ENCODE assay signal across 16 cellular contexts in the genomic region with DNA sequence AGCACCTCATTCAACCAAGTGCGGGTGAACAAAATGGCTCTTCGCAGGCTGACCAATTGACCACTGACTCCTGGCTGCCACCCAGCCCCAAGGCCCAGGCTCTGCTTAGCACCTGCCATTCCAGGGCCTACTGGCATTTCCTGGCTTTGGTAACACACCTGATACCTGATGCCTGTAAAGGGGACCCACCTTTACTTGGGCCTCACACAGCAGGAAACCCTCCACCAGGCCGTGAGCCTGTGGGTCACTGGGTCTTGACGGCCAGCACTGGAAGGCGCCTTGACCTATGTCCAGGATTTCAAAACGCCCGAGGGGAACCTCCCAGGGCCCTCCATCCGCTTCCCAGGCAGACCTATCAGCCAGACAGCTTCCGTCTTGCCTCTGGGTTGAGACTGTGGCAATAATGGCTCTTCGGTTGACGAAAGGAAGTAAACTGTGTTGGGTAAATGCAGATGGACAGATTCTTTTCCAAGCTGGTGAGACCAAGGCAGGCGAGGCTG. TPM values are rescaled to one million over a fixed set of nuclear protein-coding genes. Genes with fewer than 3 reads are reported as not detected.
DNase-seq lines count a peak whose midpoint lies in the region; ATAC-seq and TF ChIP-seq lines count a peak whose summit lies in the region.
"Had no signal": no experiment of that assay in that cellular context is flagged by ENCODE, and none has a peak within 500 bp of the region (broad histone marks: within the 10 kb centered on the region; RNA-seq: fewer than 3 reads in every experiment).

No MANE protein-coding gene starts in this region.

- POLR2A ChIA-PET in Panc1 (lab: Charles Lee), result no interaction called here

- no peaks in the 10 kb centered on the region for H3K27me3 Mint-ChIP-seq in stimulated activated memory B cell treated with anti-CD40 and anti-IgM and Interleukin-4, amounts not matched to agents 10 μg/mL and 1 μg/mL and 100 μg/mL, for 72 hours
- H3K27me3 Mint-ChIP-seq: memory B cell had no signal

- intact Hi-C loops in Panc1 (cut with micrococcal nuclease; ENCODE audit: unreplicated experiment), result no loop called here
- intact Hi-C loops in left lung (cut with DNase I), result no loop called here

- H3K27ac Mint-ChIP-seq in stimulated activated effector memory CD8-positive, alpha-beta T cell treated with anti-CD3 and anti-CD28 coated beads, Interleukin-12 subunit alpha, Interleukin-12 subunit beta, amount 100 ng/mL, for 72 hours, result peak overlapping the region; percentile 80
- no peak overlapping the region for H3K27ac Mint-ChIP-seq in stimulated activated memory B cell treated with anti-CD40 and anti-IgM and Interleukin-4, amounts not matched to agents 10 μg/mL and 1 μg/mL and 100 μg/mL, for 72 hours
- H3K27ac Mint-ChIP-seq: memory B cell had no signal

- CTCF ChIA-PET in Panc1 (lab: Charles Lee), result no interaction called here

- no peaks in the 10 kb centered on the region for H3K9me3 Mint-ChIP-seq in stimulated activated effector memory CD8-positive, alpha-beta T cell treated with anti-CD3 and anti-CD28 coated beads, Interleukin-12 subunit alpha, Interleukin-12 subunit beta, amount 100 ng/mL, for 72 hours
- H3K9me3 Mint-ChIP-seq in stimulated activated memory B cell treated with anti-CD40 and anti-IgM and Interleukin-4, amounts not matched to agents 10 μg/mL and 1 μg/mL and 100 μg/mL, for 72 hours, result no peaks in the 10 kb centered on the region
- H3K9me3 Mint-ChIP-seq: memory B cell had no signal

- H3K9me3 ChIP-seq in Panc1 (ENCODE audit: control insufficient read depth, insufficient read depth, low read depth, low read length), result no peaks in the 10 kb centered on the region
- no peaks in the 10 kb centered on the region for H3K9me3 ChIP-seq in left lung
- H3K9me3 ChIP-seq: BE2C, sigmoid colon, testis had no signal

- peak overlapping the region; percentile 67 for H3K27ac ChIP-seq in HL-60 (replicated peaks)
- no peak overlapping the region for H3K27ac ChIP-seq in Panc1 (ENCODE audit: low read length)
- peak overlapping the region in 1 of 2 donors; percentile 57 for H3K27ac ChIP-seq in left lung
- H3K27ac ChIP-seq: testis had no signal

- H3K4me1 Mint-ChIP-seq in stimulated activated effector memory CD8-positive, alpha-beta T cell treated with anti-CD3 and anti-CD28 coated beads, Interleukin-12 subunit alpha, Interleukin-12 subunit beta, amount 100 ng/mL, for 72 hours, result no peaks in the 10 kb centered on the region
- H3K4me1 Mint-ChIP-seq in stimulated activated memory B cell treated with anti-CD40 and anti-IgM and Interleukin-4, amounts not matched to agents 10 μg/mL and 1 μg/mL and 100 μg/mL, for 72 hours, result no peaks in the 10 kb centered on the region
- H3K4me1 Mint-ChIP-seq: memory B cell had no signal

- H3K4me3 ChIP-seq in HL-60 (replicated peaks; ENCODE audit: insufficient read depth, low read length) (no peak overlapping the region), Panc1 (ENCODE audit: low read depth in 2 of 2, low read length in 2 of 2) (no peak overlapping the region), left lung (no peak overlapping the region)
- H3K4me3 ChIP-seq: coronary artery, sigmoid colon, testis had no signal

- no peaks in the 10 kb centered on the region for H3K36me3 ChIP-seq in Panc1 (ENCODE audit: control insufficient read depth, insufficient read depth, low read length)
- peaks cover 0 to 63% of the 10 kb centered on the region in 2 donors for H3K36me3 ChIP-seq in left lung

- H3K4me1 ChIP-seq in Panc1 (ENCODE audit: control insufficient read depth, insufficient read depth, low read length) (no peaks in the 10 kb centered on the region), left lung (peaks cover 2 to 18% of the 10 kb centered on the region in 2 donors)
- H3K4me1 ChIP-seq: BE2C, testis had no signal

- no TSS peak for BruUV-seq in Panc1 (replicated peaks; lab: Mats Ljungman, UMichigan)

- peak in 1 of 2 experiments; percentile 80 for DNase-seq in HL-60 (ENCODE audit: low read depth in 1 of 2, low spot score in 1 of 2)
- no peak for DNase-seq in Panc1 (ENCODE audit: low read depth, low spot score)
- no peak for DNase-seq in left lung
- no peak for DNase-seq in stimulated activated effector memory CD8-positive, alpha-beta T cell treated with anti-CD3 and anti-CD28 coated beads, Interleukin-12 subunit alpha, Interleukin-12 subunit beta, amount 100 ng/mL, for 72 hours (ENCODE audit: low spot score in 2 of 2)
- no peak for DNase-seq in amniotic stem cell (lab: John Stamatoyannopoulos, UW)
- no peak for DNase-seq in AG08395 (ENCODE audit: low spot score)
- DNase-seq: activated effector memory CD4-positive, alpha-beta T cell treated with Interleukin-2 at 50 U/mL for 16 hours; BE2C; GDM1; NCI-H187; NCI-H446 treated with DMSO at 0.1 percent for 48 hours; sigmoid colon; testis had no signal

- peaks cover 65% of the 10 kb centered on the region for H3K36me3 Mint-ChIP-seq in stimulated activated effector memory CD8-positive, alpha-beta T cell treated with anti-CD3 and anti-CD28 coated beads, Interleukin-12 subunit alpha, Interleukin-12 subunit beta, amount 100 ng/mL, for 72 hours
- peaks cover 27% of the 10 kb centered on the region for H3K36me3 Mint-ChIP-seq in stimulated activated memory B cell treated with anti-CD40 and anti-IgM and Interleukin-4, amounts not matched to agents 10 μg/mL and 1 μg/mL and 100 μg/mL, for 72 hours

- H3K4me3 Mint-ChIP-seq in stimulated activated effector memory CD8-positive, alpha-beta T cell treated with anti-CD3 and anti-CD28 coated beads, Interleukin-12 subunit alpha, Interleukin-12 subunit beta, amount 100 ng/mL, for 72 hours, result no peak overlapping the region
- H3K4me3 Mint-ChIP-seq in stimulated activated memory B cell treated with anti-CD40 and anti-IgM and Interleukin-4, amounts not matched to agents 10 μg/mL and 1 μg/mL and 100 μg/mL, for 72 hours, result no peak overlapping the region
- H3K4me3 Mint-ChIP-seq: memory B cell had no signal

- TF ChIP-seq CTCF in HL-60 (IDR thresholded peaks at IDR 0.05; ENCODE audit: insufficient read depth, low read length), result no peak
- TF ChIP-seq CTCF in Panc1 (IDR thresholded peaks at IDR 0.05), result no peak
- TF ChIP-seq CTCF in left lung (IDR thresholded peaks at IDR 0.05), result no peak

- H3K27me3 ChIP-seq in HL-60 (ENCODE audit: insufficient read depth, poor library complexity, severe bottlenecking), result no peaks in the 10 kb centered on the region
- H3K27me3 ChIP-seq in Panc1 (ENCODE audit: control insufficient read depth, insufficient read depth, low read length), result no peaks in the 10 kb centered on the region
- H3K27me3 ChIP-seq in left lung, result no peaks in the 10 kb centered on the region
- H3K27me3 ChIP-seq: BE2C, sigmoid colon, testis had no signal

- in situ Hi-C loops in Panc1 (cut with HindIII; ENCODE audit: low pct_unique_long_range_greater_than_20kb, low sequenced_read_pairs), result no loop called here

- ATAC-seq in Panc1 (0 out of 2 replicates have a peak, but pooled peaks have one; percentile 20), left lung (peak; percentile 40)
- no peak for ATAC-seq in stimulated activated effector memory CD8-positive, alpha-beta T cell treated with anti-CD3 and anti-CD28 coated beads, Interleukin-12 subunit alpha, Interleukin-12 subunit beta, amount 100 ng/mL, for 72 hours
- ATAC-seq in stimulated activated memory B cell treated with anti-CD40 and anti-IgM and Interleukin-4, amounts not matched to agents 10 μg/mL and 1 μg/mL and 100 μg/mL, for 72 hours, result no peak

RNA-seq across cellular contexts. Expression of gene TMEM184B, which starts 16.8 kb away (rescaled TPM):
- total RNA-seq in Panc1 (2021; ENCODE audit: unreplicated experiment), result 54.2 TPM
- 60.0 TPM for polyA plus RNA-seq in Panc1 (2012; ENCODE audit: insufficient read length)
- total RNA-seq in left lung, result 10 to 100 TPM; 84.5 to 98.3 TPM

RNA-seq across cellular contexts. Expression of gene CSNK1E, which starts 27.6 kb away (rescaled TPM):
- 115 TPM for total RNA-seq in Panc1 (2021; ENCODE audit: unreplicated experiment)
- 141 TPM for polyA plus RNA-seq in Panc1 (2012; ENCODE audit: insufficient read length)
- total RNA-seq in left lung, result 100 to 1,000 TPM in 1 of 2 donors, 10 to 100 TPM in 1; 95.3 to 123 TPM

Comparison
In these comparisons a context has a peak if more than half of its experiments do, and no peak if none do; other contexts are left out.
1. ATAC-seq: peak in Panc1 (single experiment) and left lung (single experiment); none in stimulated activated effector memory CD8-positive, alpha-beta T cell treated with anti-CD3 and anti-CD28 coated beads, Interleukin-12 subunit alpha, Interleukin-12 subunit beta, amount 100 ng/mL, for 72 hours (single experiment) and stimulated activated memory B cell treated with anti-CD40 and anti-IgM and Interleukin-4, amounts not matched to agents 10 μg/mL and 1 μg/mL and 100 μg/mL, for 72 hours (single experiment).